In the genomic region with DNA sequence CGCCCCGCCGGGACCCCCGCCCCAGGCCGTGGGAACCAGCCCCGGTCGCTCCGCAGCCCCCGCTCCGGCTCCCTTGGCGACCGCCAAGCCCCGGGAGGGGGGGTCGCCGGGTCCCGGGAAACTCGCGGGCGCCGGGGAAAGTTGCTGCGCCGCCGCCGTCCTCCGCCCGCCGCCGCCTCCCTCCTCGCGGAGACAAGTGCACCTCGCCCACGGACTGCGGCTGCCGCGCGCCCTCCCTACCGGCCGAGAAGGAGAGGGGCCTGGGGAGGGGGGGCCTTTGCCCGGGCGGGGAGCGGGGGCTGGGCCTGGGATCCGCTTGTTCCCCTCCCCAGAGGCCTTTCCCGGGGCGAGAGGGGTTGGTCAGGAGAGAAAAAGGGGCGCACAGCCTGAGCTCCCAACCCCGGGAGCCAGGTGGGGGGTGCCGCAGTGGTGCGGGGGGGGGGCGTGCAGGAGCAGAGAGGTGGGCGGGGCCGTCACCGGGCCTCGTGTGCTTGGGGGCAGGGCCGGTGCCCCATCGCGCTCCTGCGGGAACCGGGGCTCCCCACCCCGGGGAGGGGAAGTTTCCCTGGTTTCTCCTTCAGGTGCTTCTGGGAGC, we compare ENCODE assay signal across 8 cellular contexts. TPM values are rescaled to one million over a fixed set of nuclear protein-coding genes. Genes with fewer than 3 reads are reported as not detected.
DNase-seq lines count a peak whose midpoint lies in the region; ATAC-seq and TF ChIP-seq lines count a peak whose summit lies in the region.

No MANE protein-coding gene starts in this region.

- H3K4me3 ChIP-seq in skeletal muscle satellite cell (ENCODE audit: low read length): peak overlapping the region; percentile 71

- H3K9me3 ChIP-seq in skeletal muscle satellite cell (replicated peaks; ENCODE audit: low read length): no peaks in the 10 kb centered on the region

- H3K36me3 Mint-ChIP-seq in T-cell (no peaks in the 10 kb centered on the region), glutamatergic neuron (ENCODE audit: unreplicated experiment) (no peaks in the 10 kb centered on the region)

- H3K4me1 ChIP-seq in skeletal muscle satellite cell (ENCODE audit: control insufficient read depth, insufficient read depth, low read length): peaks cover 14% of the 10 kb centered on the region

- no peaks in the 10 kb centered on the region for H3K9me3 Mint-ChIP-seq in T-cell
- H3K9me3 Mint-ChIP-seq in glutamatergic neuron (ENCODE audit: unreplicated experiment): peaks cover 14% of the 10 kb centered on the region

- POLR2A ChIA-PET in T-cell (lab: Charles Lee): interaction anchor here in 1 of 2 donors (0.6 kb wide), 1 partner anchor 20 kb away, joined by 4 read pairs; no protein-coding TSS in a partner anchor

- no peaks in the 10 kb centered on the region for H3K36me3 ChIP-seq in skeletal muscle satellite cell (ENCODE audit: insufficient read depth, low read length)

- DNase-seq in DMS53 (lab: John Stamatoyannopoulos, UW) (peak; percentile 66), DMS53 treated with DMSO at 0.1 percent for 48 hours (lab: John Stamatoyannopoulos, UW; ENCODE audit: unreplicated experiment) (no peak), T-cell (no peak), glutamatergic neuron (peak; percentile 57), NCI-H524 (lab: John Stamatoyannopoulos, UW) (no peak), cerebellar nuclear complex (lab: John Stamatoyannopoulos, UW) (no peak)

- peak; percentile 8 for ATAC-seq in HG02588 (IDR thresholded peaks at IDR 0.05; ENCODE audit: unreplicated experiment)
- no peak for ATAC-seq in T-cell (replicated peaks in 1 of 4)

- H3K27ac Mint-ChIP-seq in T-cell (no peak overlapping the region), glutamatergic neuron (ENCODE audit: unreplicated experiment) (no peak overlapping the region)

- H3K9ac ChIP-seq in skeletal muscle satellite cell (ENCODE audit: low read depth, low read length): no peak overlapping the region

- H3K4me3 Mint-ChIP-seq in T-cell (peak overlapping the region in 2 of 3 donors; percentile 57), glutamatergic neuron (ENCODE audit: unreplicated experiment) (peak overlapping the region; percentile 85)

- peak overlapping the region; percentile 91 for H3K4me2 ChIP-seq in skeletal muscle satellite cell (ENCODE audit: low read length)

- H3K4me1 Mint-ChIP-seq in T-cell: peaks cover 4 to 21% (median 12%) of the 10 kb centered on the region in 3 donors
- H3K4me1 Mint-ChIP-seq in glutamatergic neuron (ENCODE audit: low read depth, unreplicated experiment): peaks cover 12% of the 10 kb centered on the region

- no peaks in the 10 kb centered on the region for H3K27me3 Mint-ChIP-seq in T-cell
- peaks cover 7% of the 10 kb centered on the region for H3K27me3 Mint-ChIP-seq in glutamatergic neuron (ENCODE audit: unreplicated experiment)

- TF ChIP-seq CTCF in glutamatergic neuron (IDR thresholded peaks at IDR 0.05; ENCODE audit: partially characterized antibody, unreplicated experiment): no peak

- CTCF ChIA-PET in T-cell (lab: Charles Lee): interaction anchor here in 1 of 2 donors (0.6 to 0.7 kb wide), 2 partner anchors 13 to 104 kb away, joined by 3 to 4 read pairs; no protein-coding TSS in a partner anchor

- no peaks in the 10 kb centered on the region for H3K27me3 ChIP-seq in skeletal muscle satellite cell (ENCODE audit: control insufficient read depth, insufficient read depth, low read length)

RNA-seq across cellular contexts. Expression of a gene that starts 0.6 kb away (rescaled TPM):
- total RNA-seq in T-cell (10 to 100 TPM in 2 of 5 donors, 1 to 10 TPM in 3; 6.0 to 16.3 (median 9.9) TPM), glutamatergic neuron (ENCODE audit: unreplicated experiment) (914 TPM)
- 15.2 and 22.5 TPM in 2 replicates for total RNA-seq in skeletal muscle satellite cell (2012; rRNA removed)

RNA-seq across cellular contexts. Expression of a gene that starts 7.2 kb away (rescaled TPM):
- total RNA-seq in T-cell (10 to 100 TPM; 29.1 to 69.8 (median 48.5) TPM), glutamatergic neuron (ENCODE audit: unreplicated experiment) (18.4 TPM)
- 76.8 and 83.0 TPM in 2 replicates for total RNA-seq in skeletal muscle satellite cell (2012; rRNA removed)

RNA-seq across cellular contexts. Expression of a gene that starts 20.6 kb away (rescaled TPM):
- total RNA-seq in T-cell (10 to 100 TPM in 1 of 5 donors, 1 to 10 TPM in 4; 1.5 to 11.9 (median 2.6) TPM), glutamatergic neuron (ENCODE audit: unreplicated experiment) (218 TPM)
- total RNA-seq in skeletal muscle satellite cell (2012; rRNA removed): 0.51 TPM in 1 of 2 replicates, not detected in the other

RNA-seq across cellular contexts. Expression of a gene that starts 38.6 kb away (rescaled TPM):
- total RNA-seq in T-cell (not detected), glutamatergic neuron (ENCODE audit: unreplicated experiment) (0.32 TPM)
- total RNA-seq in skeletal muscle satellite cell (2012; rRNA removed): not detected in 2 replicates

RNA-seq across cellular contexts. Expression of a gene that starts 53.6 kb away (rescaled TPM):
- total RNA-seq in T-cell: not detected
- not detected for total RNA-seq in glutamatergic neuron (ENCODE audit: unreplicated experiment)
- not detected in 2 replicates for total RNA-seq in skeletal muscle satellite cell (2012; rRNA removed)

Comparison
In these comparisons a context has a peak if more than half of its experiments do, and no peak if none do; other contexts are left out.
1. DNase-seq: peak in DMS53 (single experiment) and glutamatergic neuron (single experiment); none in DMS53 treated with DMSO at 0.1 percent for 48 hours (single experiment), T-cell (0 of 34), NCI-H524 (0 of 2) and cerebellar nuclear complex (0 of 2).
2. RNA of a gene that starts 0.6 kb away (total RNA-seq): 914 TPM in glutamatergic neuron (single experiment); 6.0 to 16.3 TPM in T-cell; every median in the first group is over 10 times any median in the second.
3. RNA of a gene that starts 20.6 kb away (total RNA-seq): 218 TPM in glutamatergic neuron (single experiment); 1.5 to 11.9 TPM in T-cell; every median in the first group is over 10 times any median in the second.